ENCODE assay signal across 11 cellular contexts in the genomic region with DNA sequence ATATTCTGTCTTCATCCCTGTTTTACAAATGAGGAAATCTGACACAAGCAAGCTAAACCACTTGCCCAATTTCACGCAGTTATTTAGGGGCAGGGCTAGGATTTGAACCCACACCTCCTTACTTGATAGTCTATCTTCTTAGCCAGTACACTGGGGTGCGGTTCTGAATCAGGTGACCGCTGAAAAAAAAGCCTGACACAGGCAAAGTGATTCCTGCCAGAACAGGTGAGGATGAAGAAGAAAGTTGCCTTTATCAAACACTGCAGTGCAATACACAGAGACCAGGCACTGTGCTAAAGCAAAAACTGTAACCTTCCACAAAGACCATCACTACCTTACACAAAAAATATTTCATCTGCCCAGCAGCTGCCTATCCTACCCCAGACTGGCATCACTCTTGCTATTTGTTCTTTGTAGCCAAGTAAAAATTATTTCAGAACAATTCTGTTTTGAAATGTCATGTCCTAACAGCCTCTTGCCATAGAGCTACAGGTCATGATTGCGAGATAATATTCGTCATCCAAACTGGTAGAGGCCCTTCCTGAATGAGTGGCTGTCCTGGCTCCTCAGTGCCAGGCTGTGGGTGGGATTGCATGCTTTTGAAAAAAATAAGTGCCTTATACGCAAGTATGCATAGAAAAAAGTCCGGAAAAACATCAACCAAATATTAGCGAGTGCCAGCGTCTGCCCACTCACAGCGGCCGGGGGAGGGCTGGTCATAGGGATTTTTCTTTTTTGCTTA.
DNase-seq lines count a peak whose midpoint lies in the region; ATAC-seq and TF ChIP-seq lines count a peak whose summit lies in the region.
"Had no signal": no experiment of that assay in that cellular context is flagged by ENCODE, and none has a peak within 500 bp of the region (broad histone marks: within the 10 kb centered on the region; RNA-seq: fewer than 3 reads in every experiment).

No MANE protein-coding gene starts in this region.

- no peak overlapping the region for H2AFZ ChIP-seq in PC-3 (ENCODE audit: low read length)

- H3K9ac ChIP-seq in PC-3 (ENCODE audit: low read length) = no peak overlapping the region

- CTCF ChIA-PET in PC-3 (lab: Charles Lee) = no interaction called here

- H3K9me2 ChIP-seq in PC-3 (replicated peaks; ENCODE audit: low read length) = no peaks in the 10 kb centered on the region

- H3K9me3 ChIP-seq in psoas muscle = no peaks in the 10 kb centered on the region
- H3K9me3 ChIP-seq in PC-3 (ENCODE audit: low read length) = no peaks in the 10 kb centered on the region

- no TSS peak for BruUV-seq in PC-3 (replicated peaks; lab: Mats Ljungman, UMichigan)

- peak overlapping the region; percentile 60 for H3K27ac ChIP-seq in psoas muscle
- H3K27ac ChIP-seq in PC-3 (ENCODE audit: low read length) = no peak overlapping the region

- H3K36me3 ChIP-seq in psoas muscle (ENCODE audit: insufficient read depth in 1 of 2, low read depth in 1 of 2) = no peaks in the 10 kb centered on the region
- H3K36me3 ChIP-seq in PC-3 (ENCODE audit: low read depth, low read length) = no peaks in the 10 kb centered on the region

- H3K4me2 ChIP-seq in PC-3 (ENCODE audit: low read length) = no peak overlapping the region

- H4K20me1 ChIP-seq in PC-3 (ENCODE audit: low read length) = no peaks in the 10 kb centered on the region

- no peaks in the 10 kb centered on the region for H3K79me2 ChIP-seq in PC-3 (ENCODE audit: low read length)

- H3K27me3 ChIP-seq in psoas muscle (ENCODE audit: insufficient read depth in 3 of 3, low read length in 2 of 3) = no peaks in the 10 kb centered on the region
- no peaks in the 10 kb centered on the region for H3K27me3 ChIP-seq in PC-3 (ENCODE audit: low read length)

- DNase-seq in AML-193 (lab: John Stamatoyannopoulos, UW) (peak; percentile 1 to 4), NCI-H460 (ENCODE audit: extremely low read depth, low read depth) (peak; percentile 27), epithelial cell of esophagus (ENCODE audit: low read depth) (peak; percentile 91), psoas muscle (no peak), DMS53 (lab: John Stamatoyannopoulos, UW) (no peak), midbrain (lab: John Stamatoyannopoulos, UW) (no peak), PC-3 (no peak), NCI-H1694 treated with DMSO at 0.1 percent for 48 hours (lab: John Stamatoyannopoulos, UW) (no peak)
- DNase-seq: activated CD4-positive, alpha-beta memory T cell treated with anti-CD3 and anti-CD28 coated beads for 36 hours; effector memory CD8-positive, alpha-beta T cell; stimulated activated CD4-positive, alpha-beta T cell treated with anti-CD3 and anti-CD28 coated beads, Interleukin-12 subunit alpha, Interleukin-12 subunit beta, amount 100 ng/mL, for 4 hours had no signal

- TF ChIP-seq CTCF in epithelial cell of esophagus (IDR thresholded peaks at IDR 0.05; ENCODE audit: insufficient read depth, low read depth, low read length, missing control alignments) (no peak), psoas muscle (IDR thresholded peaks at IDR 0.05) (no peak), PC-3 (conservative IDR thresholded peaks at IDR 0.05; ENCODE audit: low read depth, low read length) (no peak)

- 76 to 83% (median 83%) methylated on average over 11 of the region's 11 CpGs for WGBS in psoas muscle, 3 donors

- peaks cover 49% of the 10 kb centered on the region for H3K4me1 ChIP-seq in psoas muscle
- peaks cover 38% of the 10 kb centered on the region for H3K4me1 ChIP-seq in PC-3 (ENCODE audit: insufficient read depth, low read length)

- intact Hi-C loops in psoas muscle (cut with DNase I) = loop anchor here in 1 of 2 donors (5.0 kb wide), 1 partner anchor 37 kb away; no protein-coding TSS in a partner anchor
- intact Hi-C loops in PC-3 (cut with micrococcal nuclease) = no loop called here

- POLR2A ChIA-PET in PC-3 (lab: Charles Lee; ENCODE audit: unreplicated experiment) = interaction anchor here (0.6 kb wide), 1 partner anchor 154 kb away, joined by 4 read pairs; no protein-coding TSS in a partner anchor

- H3K4me3 ChIP-seq in epithelial cell of esophagus (ENCODE audit: low read length) (no peak overlapping the region), psoas muscle (no peak overlapping the region), PC-3 (ENCODE audit: low read length) (no peak overlapping the region)

- peaks cover 10% of the 10 kb centered on the region for H3F3A ChIP-seq in PC-3 (ENCODE audit: low read length, unreplicated experiment)

- peak in 3 of 4 donors; percentile 56 to 68 (median 59) for ATAC-seq in psoas muscle
- no peak for ATAC-seq in PC-3
- ATAC-seq: effector memory CD8-positive, alpha-beta T cell had no signal

Comparison
In these comparisons a context has a peak if more than half of its experiments do, and no peak if none do; other contexts are left out.
1. DNase-seq: peak in AML-193 (2 of 2), NCI-H460 (single experiment) and epithelial cell of esophagus (single experiment); none in psoas muscle (0 of 2), DMS53 (single experiment), midbrain (single experiment), PC-3 (single experiment) and NCI-H1694 treated with DMSO at 0.1 percent for 48 hours (single experiment).